In the genomic region with DNA sequence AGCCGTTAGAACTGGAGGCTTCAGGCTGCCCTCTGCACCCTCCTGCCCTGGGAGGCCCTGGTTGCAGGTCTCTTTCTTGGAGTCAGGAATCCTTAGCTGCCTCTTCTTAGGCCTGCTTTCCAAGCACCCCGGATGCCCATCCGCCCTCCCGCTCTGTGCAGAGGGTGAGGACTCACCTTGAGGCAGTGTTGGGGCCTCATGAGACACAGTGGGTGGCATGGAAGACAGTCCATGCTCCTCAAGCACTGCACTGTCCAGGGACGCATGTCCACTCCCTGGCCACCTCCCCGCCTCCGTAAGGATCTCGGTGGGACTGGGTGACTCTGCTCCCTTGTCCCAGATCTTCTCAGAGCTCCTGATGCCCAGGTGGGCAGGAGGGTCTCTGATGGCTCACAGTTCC, we compare ENCODE assay signal across 1 cellular context.
TF ChIP-seq lines count a peak whose summit lies in the region.

No MANE protein-coding gene starts in this region.

TF ChIP-seq in HepG2, 621 proteins besides CTCF, POLR2A, EP300 and RAD21:
- TF ChIP-seq ADNP (CRISPR knock-in tag; IDR thresholded peaks at IDR 0.05), result no peak
- TF ChIP-seq ZFP82 (CRISPR knock-in tag; IDR thresholded peaks at IDR 0.05; ENCODE audit: borderline replicate concordance), result no peak
- TF ChIP-seq ZNF589 (CRISPR knock-in tag; conservative IDR thresholded peaks at IDR 0.05), result no peak
- TF ChIP-seq ZNF709 (CRISPR knock-in tag; IDR thresholded peaks at IDR 0.05), result no peak
- TF ChIP-seq, protein P1, sequence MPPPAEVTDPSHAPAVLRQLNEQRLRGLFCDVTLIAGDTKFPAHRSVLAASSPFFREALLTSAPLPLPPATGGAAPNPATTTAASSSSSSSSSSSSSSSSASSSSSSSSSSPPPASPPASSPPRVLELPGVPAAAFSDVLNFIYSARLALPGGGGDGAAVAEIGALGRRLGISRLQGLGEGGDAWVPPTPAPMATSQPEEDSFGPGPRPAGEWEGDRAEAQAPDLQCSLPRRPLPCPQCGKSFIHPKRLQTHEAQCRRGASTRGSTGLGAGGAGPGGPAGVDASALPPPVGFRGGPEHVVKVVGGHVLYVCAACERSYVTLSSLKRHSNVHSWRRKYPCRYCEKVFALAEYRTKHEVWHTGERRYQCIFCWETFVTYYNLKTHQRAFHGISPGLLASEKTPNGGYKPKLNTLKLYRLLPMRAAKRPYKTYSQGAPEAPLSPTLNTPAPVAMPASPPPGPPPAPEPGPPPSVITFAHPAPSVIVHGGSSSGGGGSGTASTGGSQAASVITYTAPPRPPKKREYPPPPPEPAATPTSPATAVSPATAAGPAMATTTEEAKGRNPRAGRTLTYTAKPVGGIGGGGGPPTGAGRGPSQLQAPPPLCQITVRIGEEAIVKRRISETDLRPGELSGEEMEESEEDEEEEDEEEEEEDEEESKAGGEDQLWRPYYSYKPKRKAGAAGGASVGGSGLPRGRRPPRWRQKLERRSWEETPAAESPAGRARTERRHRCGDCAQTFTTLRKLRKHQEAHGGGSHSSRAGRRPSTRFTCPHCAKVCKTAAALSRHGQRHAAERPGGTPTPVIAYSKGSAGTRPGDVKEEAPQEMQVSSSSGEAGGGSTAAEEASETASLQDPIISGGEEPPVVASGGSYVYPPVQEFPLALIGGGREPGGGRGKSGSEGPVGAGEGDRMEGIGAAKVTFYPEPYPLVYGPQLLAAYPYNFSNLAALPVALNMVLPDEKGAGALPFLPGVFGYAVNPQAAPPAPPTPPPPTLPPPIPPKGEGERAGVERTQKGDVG (CRISPR knock-in tag; IDR thresholded peaks at IDR 0.05; ENCODE audit: borderline replicate concordance), result no peak
- TF ChIP-seq, protein P2, sequence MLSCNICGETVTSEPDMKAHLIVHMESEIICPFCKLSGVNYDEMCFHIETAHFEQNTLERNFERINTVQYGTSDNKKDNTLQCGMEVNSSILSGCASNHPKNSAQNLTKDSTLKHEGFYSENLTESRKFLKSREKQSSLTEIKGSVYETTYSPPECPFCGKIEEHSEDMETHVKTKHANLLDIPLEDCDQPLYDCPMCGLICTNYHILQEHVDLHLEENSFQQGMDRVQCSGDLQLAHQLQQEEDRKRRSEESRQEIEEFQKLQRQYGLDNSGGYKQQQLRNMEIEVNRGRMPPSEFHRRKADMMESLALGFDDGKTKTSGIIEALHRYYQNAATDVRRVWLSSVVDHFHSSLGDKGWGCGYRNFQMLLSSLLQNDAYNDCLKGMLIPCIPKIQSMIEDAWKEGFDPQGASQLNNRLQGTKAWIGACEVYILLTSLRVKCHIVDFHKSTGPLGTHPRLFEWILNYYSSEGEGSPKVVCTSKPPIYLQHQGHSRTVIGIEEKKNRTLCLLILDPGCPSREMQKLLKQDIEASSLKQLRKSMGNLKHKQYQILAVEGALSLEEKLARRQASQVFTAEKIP (CRISPR knock-in tag; IDR thresholded peaks at IDR 0.05; ENCODE audit: borderline replicate concordance), result no peak
- TF ChIP-seq ZNF746 (CRISPR knock-in tag; IDR thresholded peaks at IDR 0.05), result no peak
- no peak for TF ChIP-seq TMF1 (CRISPR knock-in tag; IDR thresholded peaks at IDR 0.05; ENCODE audit: low read depth)
- TF ChIP-seq DPF2 (CRISPR knock-in tag; IDR thresholded peaks at IDR 0.05; ENCODE audit: borderline replicate concordance, low read depth), result no peak
- TF ChIP-seq, protein P3, sequence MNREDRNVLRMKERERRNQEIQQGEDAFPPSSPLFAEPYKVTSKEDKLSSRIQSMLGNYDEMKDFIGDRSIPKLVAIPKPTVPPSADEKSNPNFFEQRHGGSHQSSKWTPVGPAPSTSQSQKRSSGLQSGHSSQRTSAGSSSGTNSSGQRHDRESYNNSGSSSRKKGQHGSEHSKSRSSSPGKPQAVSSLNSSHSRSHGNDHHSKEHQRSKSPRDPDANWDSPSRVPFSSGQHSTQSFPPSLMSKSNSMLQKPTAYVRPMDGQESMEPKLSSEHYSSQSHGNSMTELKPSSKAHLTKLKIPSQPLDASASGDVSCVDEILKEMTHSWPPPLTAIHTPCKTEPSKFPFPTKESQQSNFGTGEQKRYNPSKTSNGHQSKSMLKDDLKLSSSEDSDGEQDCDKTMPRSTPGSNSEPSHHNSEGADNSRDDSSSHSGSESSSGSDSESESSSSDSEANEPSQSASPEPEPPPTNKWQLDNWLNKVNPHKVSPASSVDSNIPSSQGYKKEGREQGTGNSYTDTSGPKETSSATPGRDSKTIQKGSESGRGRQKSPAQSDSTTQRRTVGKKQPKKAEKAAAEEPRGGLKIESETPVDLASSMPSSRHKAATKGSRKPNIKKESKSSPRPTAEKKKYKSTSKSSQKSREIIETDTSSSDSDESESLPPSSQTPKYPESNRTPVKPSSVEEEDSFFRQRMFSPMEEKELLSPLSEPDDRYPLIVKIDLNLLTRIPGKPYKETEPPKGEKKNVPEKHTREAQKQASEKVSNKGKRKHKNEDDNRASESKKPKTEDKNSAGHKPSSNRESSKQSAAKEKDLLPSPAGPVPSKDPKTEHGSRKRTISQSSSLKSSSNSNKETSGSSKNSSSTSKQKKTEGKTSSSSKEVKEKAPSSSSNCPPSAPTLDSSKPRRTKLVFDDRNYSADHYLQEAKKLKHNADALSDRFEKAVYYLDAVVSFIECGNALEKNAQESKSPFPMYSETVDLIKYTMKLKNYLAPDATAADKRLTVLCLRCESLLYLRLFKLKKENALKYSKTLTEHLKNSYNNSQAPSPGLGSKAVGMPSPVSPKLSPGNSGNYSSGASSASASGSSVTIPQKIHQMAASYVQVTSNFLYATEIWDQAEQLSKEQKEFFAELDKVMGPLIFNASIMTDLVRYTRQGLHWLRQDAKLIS (CRISPR knock-in tag; IDR thresholded peaks at IDR 0.05), result no peak
- TF ChIP-seq, protein P4, sequence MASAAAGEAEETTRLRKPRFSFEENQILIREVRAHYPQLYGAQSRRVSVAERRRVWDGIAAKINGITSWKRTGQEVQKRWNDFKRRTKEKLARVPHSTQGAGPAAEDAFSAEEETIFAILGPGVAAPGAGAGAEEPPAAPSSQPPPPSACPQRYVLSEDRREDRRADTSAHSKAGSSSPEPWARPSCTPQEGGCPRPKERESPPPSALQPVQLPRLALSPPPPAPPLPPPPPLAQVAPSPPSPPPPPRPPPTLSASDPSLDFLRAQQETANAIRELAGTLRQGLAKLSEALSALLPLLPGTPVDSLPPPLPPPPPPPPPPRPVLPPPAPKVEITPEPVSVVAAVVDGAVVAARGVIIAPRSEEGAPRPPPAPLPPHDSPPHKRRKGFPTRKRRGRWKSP (CRISPR knock-in tag; IDR thresholded peaks at IDR 0.05), result no peak
- no peak for TF ChIP-seq ZMYM3 (CRISPR knock-in tag; IDR thresholded peaks at IDR 0.05)
- no peak for TF ChIP-seq PHB2 (IDR thresholded peaks at IDR 0.05; ENCODE audit: partially characterized antibody)
- no peak for TF ChIP-seq EEA1 (CRISPR knock-in tag; IDR thresholded peaks at IDR 0.05; ENCODE audit: borderline replicate concordance)
- no peak for TF ChIP-seq ZNF615 (CRISPR knock-in tag; IDR thresholded peaks at IDR 0.05; ENCODE audit: borderline replicate concordance)
- no peak for TF ChIP-seq ZNF337 (CRISPR knock-in tag; IDR thresholded peaks at IDR 0.05; ENCODE audit: borderline replicate concordance, low read depth)
- no peak for TF ChIP-seq RXRB (CRISPR knock-in tag; IDR thresholded peaks at IDR 0.05; ENCODE audit: borderline replicate concordance)
- TF ChIP-seq, protein P5, sequence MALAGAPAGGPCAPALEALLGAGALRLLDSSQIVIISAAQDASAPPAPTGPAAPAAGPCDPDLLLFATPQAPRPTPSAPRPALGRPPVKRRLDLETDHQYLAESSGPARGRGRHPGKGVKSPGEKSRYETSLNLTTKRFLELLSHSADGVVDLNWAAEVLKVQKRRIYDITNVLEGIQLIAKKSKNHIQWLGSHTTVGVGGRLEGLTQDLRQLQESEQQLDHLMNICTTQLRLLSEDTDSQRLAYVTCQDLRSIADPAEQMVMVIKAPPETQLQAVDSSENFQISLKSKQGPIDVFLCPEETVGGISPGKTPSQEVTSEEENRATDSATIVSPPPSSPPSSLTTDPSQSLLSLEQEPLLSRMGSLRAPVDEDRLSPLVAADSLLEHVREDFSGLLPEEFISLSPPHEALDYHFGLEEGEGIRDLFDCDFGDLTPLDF (CRISPR knock-in tag; IDR thresholded peaks at IDR 0.05), result no peak
- TF ChIP-seq, protein P6, sequence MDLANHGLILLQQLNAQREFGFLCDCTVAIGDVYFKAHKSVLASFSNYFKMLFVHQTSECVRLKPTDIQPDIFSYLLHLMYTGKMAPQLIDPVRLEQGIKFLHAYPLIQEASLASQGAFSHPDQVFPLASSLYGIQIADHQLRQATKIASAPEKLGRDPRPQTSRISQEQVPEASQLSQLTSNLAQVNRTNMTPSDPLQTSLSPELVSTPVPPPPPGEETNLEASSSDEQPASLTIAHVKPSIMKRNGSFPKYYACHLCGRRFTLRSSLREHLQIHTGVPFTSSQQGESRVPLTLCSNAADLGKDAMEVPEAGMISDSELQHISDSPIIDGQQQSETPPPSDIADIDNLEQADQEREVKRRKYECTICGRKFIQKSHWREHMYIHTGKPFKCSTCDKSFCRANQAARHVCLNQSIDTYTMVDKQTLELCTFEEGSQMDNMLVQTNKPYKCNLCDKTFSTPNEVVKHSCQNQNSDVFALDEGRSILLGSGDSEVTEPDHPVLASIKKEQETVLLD (CRISPR knock-in tag; IDR thresholded peaks at IDR 0.05; ENCODE audit: low read depth), result no peak
- no peak for TF ChIP-seq ZBTB38 (CRISPR knock-in tag; IDR thresholded peaks at IDR 0.05)
